1 cellular context compared by ENCODE assay signal in genomic region chr13:52348983-52349780, GRCh38.
TF ChIP-seq lines count a peak whose summit lies in the region.

No MANE protein-coding gene starts in this region.

TF ChIP-seq in HEK293, 187 proteins besides CTCF, POLR2A, EP300 and RAD21 (continued from another document and continues in another):
- no peak for TF ChIP-seq PRDM6 (tag by site-specific recombination; IDR thresholded peaks at IDR 0.05)
- TF ChIP-seq ZNF366 (tag by site-specific recombination; conservative IDR thresholded peaks at IDR 0.05), result peak; percentile 66
- no peak for TF ChIP-seq ZFP69B (tag by site-specific recombination; IDR thresholded peaks at IDR 0.05)
- TF ChIP-seq ZNF596 (tag by site-specific recombination; IDR thresholded peaks at IDR 0.05), result no peak
- peak; percentile 26; the same call in 1 of the 2 replicates for TF ChIP-seq ZNF335 (tag by site-specific recombination; conservative IDR thresholded peaks at IDR 0.05)
- TF ChIP-seq ZNF585B (tag by site-specific recombination; IDR thresholded peaks at IDR 0.05), result no peak
- no peak for TF ChIP-seq ELK4 (IDR thresholded peaks at IDR 0.05; ENCODE audit: borderline replicate concordance, low read depth, low read length)
- TF ChIP-seq ZNF76 (tag by site-specific recombination; IDR thresholded peaks at IDR 0.05; ENCODE audit: borderline replicate concordance, low read depth), result no peak
- no peak for TF ChIP-seq ZNF704 (tag by site-specific recombination; IDR thresholded peaks at IDR 0.05)
- TF ChIP-seq KLF17 (tag by site-specific recombination; IDR thresholded peaks at IDR 0.05), result peak; percentile 57; the same call in 1 of the 2 replicates
- TF ChIP-seq ZNF202 (tag by site-specific recombination; IDR thresholded peaks at IDR 0.05; ENCODE audit: borderline replicate concordance), result no peak
- no peak for TF ChIP-seq PRDM2 (tag by site-specific recombination; IDR thresholded peaks at IDR 0.05; ENCODE audit: borderline replicate concordance)
- TF ChIP-seq ZBTB26 (tag by site-specific recombination; optimal IDR thresholded peaks at IDR 0.05), result no peak
- TF ChIP-seq HOXA7 (CRISPR knock-in tag; IDR thresholded peaks at IDR 0.05; ENCODE audit: borderline replicate concordance), result no peak
- TF ChIP-seq KLF16 (tag by site-specific recombination; IDR thresholded peaks at IDR 0.05), result no peak
- no peak for TF ChIP-seq ZNF121 (tag by site-specific recombination; IDR thresholded peaks at IDR 0.05)
- TF ChIP-seq HIC1 (tag by site-specific recombination; IDR thresholded peaks at IDR 0.05), result no peak
- TF ChIP-seq ZNF513 (tag by site-specific recombination; IDR thresholded peaks at IDR 0.05), result no peak
- no peak for TF ChIP-seq ZNF660 (tag by site-specific recombination; IDR thresholded peaks at IDR 0.05)
- TF ChIP-seq ZSCAN4 (tag by site-specific recombination; IDR thresholded peaks at IDR 0.05), result no peak
- no peak for TF ChIP-seq ZNF558 (tag by site-specific recombination; IDR thresholded peaks at IDR 0.05)
- TF ChIP-seq ZIC2 (tag by site-specific recombination; IDR thresholded peaks at IDR 0.05), result no peak
- TF ChIP-seq ZNF692 (tag by site-specific recombination; IDR thresholded peaks at IDR 0.05), result no peak
- TF ChIP-seq ZNF529 (tag by site-specific recombination; IDR thresholded peaks at IDR 0.05; ENCODE audit: insufficient replicate concordance), result no peak
- TF ChIP-seq GLIS2 (tag by site-specific recombination; IDR thresholded peaks at IDR 0.05), result no peak
- TF ChIP-seq ZNF792 (tag by site-specific recombination; IDR thresholded peaks at IDR 0.05), result no peak
- no peak for TF ChIP-seq ZNF302 (tag by site-specific recombination; IDR thresholded peaks at IDR 0.05; ENCODE audit: low read depth)
- TF ChIP-seq ZNF423 (tag by site-specific recombination; IDR thresholded peaks at IDR 0.05), result no peak
- 0 out of 2 replicates have a peak, but pooled peaks have one; percentile 31 for TF ChIP-seq ZNF501 (tag by site-specific recombination; IDR thresholded peaks at IDR 0.05)
- TF ChIP-seq ZBTB17 (tag by site-specific recombination; IDR thresholded peaks at IDR 0.05), result 0 out of 2 replicates have a peak, but pooled peaks have one; percentile 25
- TF ChIP-seq KLF10 (tag by site-specific recombination; IDR thresholded peaks at IDR 0.05), result peak; percentile 52; the same call in 1 of the 2 replicates
- no peak for TF ChIP-seq ZNF404 (tag by site-specific recombination; IDR thresholded peaks at IDR 0.05)
- no peak for TF ChIP-seq ZNF214 (tag by site-specific recombination; IDR thresholded peaks at IDR 0.05; ENCODE audit: borderline replicate concordance)
- TF ChIP-seq ZNF175 (tag by site-specific recombination; IDR thresholded peaks at IDR 0.05), result no peak
- TF ChIP-seq ZNF654 (tag by site-specific recombination; IDR thresholded peaks at IDR 0.05; ENCODE audit: low read depth), result no peak
- TF ChIP-seq ZSCAN30 (tag by site-specific recombination; IDR thresholded peaks at IDR 0.05), result no peak
- TF ChIP-seq ZNF341 (tag by site-specific recombination; IDR thresholded peaks at IDR 0.05; ENCODE audit: low read depth), result no peak
